Comparison of ENCODE assay signal across 1 cellular context in genomic region chr6:31702819-31703716, GRCh38.
A peak's percentile ranks its signal among the peaks of the same experiment; 100 is the strongest.
TF ChIP-seq lines count a peak whose summit lies in the region.

Gene ABHD16A (minus strand): TSS chr6:31703324. CDS start chr6:31703281, 43 bp downstream.

TF ChIP-seq in HepG2, 621 proteins besides CTCF, POLR2A, EP300 and RAD21 (continued from another document and continues in another):
- TF ChIP-seq MLXIP (CRISPR knock-in tag; IDR thresholded peaks at IDR 0.05; ENCODE audit: borderline replicate concordance) (no peak), CREB1 (IDR thresholded peaks at IDR 0.05) (peak; percentile 88), CREB1 (CRISPR knock-in tag; IDR thresholded peaks at IDR 0.05) (peak; percentile 96), RBAK (CRISPR knock-in tag; IDR thresholded peaks at IDR 0.05) (no peak), ZNF724P (CRISPR knock-in tag; IDR thresholded peaks at IDR 0.05; ENCODE audit: borderline replicate concordance) (no peak), ZNF607 (CRISPR knock-in tag; IDR thresholded peaks at IDR 0.05; ENCODE audit: borderline replicate concordance) (peak; percentile 88), ZNF597 (CRISPR knock-in tag; IDR thresholded peaks at IDR 0.05) (no peak), SCMH1 (CRISPR knock-in tag; IDR thresholded peaks at IDR 0.05; ENCODE audit: borderline replicate concordance) (no peak), FOXO1 (CRISPR knock-in tag; IDR thresholded peaks at IDR 0.05) (peak; percentile 56; the same call in 1 of the 2 replicates), ZNF30 (CRISPR knock-in tag; IDR thresholded peaks at IDR 0.05) (no peak), ZNF441 (CRISPR knock-in tag; IDR thresholded peaks at IDR 0.05; ENCODE audit: borderline replicate concordance) (peak; percentile 56; the same call in 1 of the 2 replicates), FIP1L1 (IDR thresholded peaks at IDR 0.05; ENCODE audit: borderline replicate concordance, insufficient read depth, low read depth, low read length) (no peak), BCLAF1 (IDR thresholded peaks at IDR 0.05) (no peak), ZNF737 (CRISPR knock-in tag; IDR thresholded peaks at IDR 0.05; ENCODE audit: borderline replicate concordance) (no peak; the same call in 1 of the 2 replicates), RERE (CRISPR knock-in tag; IDR thresholded peaks at IDR 0.05; ENCODE audit: low read depth) (peak; percentile 60; the same call in 1 of the 2 replicates), ZIK1 (CRISPR knock-in tag; IDR thresholded peaks at IDR 0.05; ENCODE audit: borderline replicate concordance, low read depth) (no peak), ZNF414 (CRISPR knock-in tag; IDR thresholded peaks at IDR 0.05) (peak; percentile 66; the same call in 1 of the 2 replicates), ZBTB10 (CRISPR knock-in tag; IDR thresholded peaks at IDR 0.05; ENCODE audit: borderline replicate concordance) (peak; percentile 21; the same call in 1 of the 2 replicates), ZNF234 (CRISPR knock-in tag; conservative IDR thresholded peaks at IDR 0.05) (peak; percentile 90), SYNCRIP (IDR thresholded peaks at IDR 0.05; ENCODE audit: insufficient read depth, low read depth, low read length) (no peak), ZNF891 (CRISPR knock-in tag; IDR thresholded peaks at IDR 0.05) (peak; percentile 45), FLYWCH1 (CRISPR knock-in tag; IDR thresholded peaks at IDR 0.05) (no peak), STAG1 (CRISPR knock-in tag; IDR thresholded peaks at IDR 0.05) (no peak)
- TF ChIP-seq, protein P1, sequence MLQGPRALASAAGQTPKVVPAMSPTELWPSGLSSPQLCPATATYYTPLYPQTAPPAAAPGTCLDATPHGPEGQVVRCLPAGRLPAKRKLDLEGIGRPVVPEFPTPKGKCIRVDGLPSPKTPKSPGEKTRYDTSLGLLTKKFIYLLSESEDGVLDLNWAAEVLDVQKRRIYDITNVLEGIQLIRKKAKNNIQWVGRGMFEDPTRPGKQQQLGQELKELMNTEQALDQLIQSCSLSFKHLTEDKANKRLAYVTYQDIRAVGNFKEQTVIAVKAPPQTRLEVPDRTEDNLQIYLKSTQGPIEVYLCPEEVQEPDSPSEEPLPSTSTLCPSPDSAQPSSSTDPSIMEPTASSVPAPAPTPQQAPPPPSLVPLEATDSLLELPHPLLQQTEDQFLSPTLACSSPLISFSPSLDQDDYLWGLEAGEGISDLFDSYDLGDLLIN (CRISPR knock-in tag; IDR thresholded peaks at IDR 0.05; ENCODE audit: borderline replicate concordance): 0 out of 2 replicates have a peak, but pooled peaks have one; percentile 6
- TF ChIP-seq, protein P2, sequence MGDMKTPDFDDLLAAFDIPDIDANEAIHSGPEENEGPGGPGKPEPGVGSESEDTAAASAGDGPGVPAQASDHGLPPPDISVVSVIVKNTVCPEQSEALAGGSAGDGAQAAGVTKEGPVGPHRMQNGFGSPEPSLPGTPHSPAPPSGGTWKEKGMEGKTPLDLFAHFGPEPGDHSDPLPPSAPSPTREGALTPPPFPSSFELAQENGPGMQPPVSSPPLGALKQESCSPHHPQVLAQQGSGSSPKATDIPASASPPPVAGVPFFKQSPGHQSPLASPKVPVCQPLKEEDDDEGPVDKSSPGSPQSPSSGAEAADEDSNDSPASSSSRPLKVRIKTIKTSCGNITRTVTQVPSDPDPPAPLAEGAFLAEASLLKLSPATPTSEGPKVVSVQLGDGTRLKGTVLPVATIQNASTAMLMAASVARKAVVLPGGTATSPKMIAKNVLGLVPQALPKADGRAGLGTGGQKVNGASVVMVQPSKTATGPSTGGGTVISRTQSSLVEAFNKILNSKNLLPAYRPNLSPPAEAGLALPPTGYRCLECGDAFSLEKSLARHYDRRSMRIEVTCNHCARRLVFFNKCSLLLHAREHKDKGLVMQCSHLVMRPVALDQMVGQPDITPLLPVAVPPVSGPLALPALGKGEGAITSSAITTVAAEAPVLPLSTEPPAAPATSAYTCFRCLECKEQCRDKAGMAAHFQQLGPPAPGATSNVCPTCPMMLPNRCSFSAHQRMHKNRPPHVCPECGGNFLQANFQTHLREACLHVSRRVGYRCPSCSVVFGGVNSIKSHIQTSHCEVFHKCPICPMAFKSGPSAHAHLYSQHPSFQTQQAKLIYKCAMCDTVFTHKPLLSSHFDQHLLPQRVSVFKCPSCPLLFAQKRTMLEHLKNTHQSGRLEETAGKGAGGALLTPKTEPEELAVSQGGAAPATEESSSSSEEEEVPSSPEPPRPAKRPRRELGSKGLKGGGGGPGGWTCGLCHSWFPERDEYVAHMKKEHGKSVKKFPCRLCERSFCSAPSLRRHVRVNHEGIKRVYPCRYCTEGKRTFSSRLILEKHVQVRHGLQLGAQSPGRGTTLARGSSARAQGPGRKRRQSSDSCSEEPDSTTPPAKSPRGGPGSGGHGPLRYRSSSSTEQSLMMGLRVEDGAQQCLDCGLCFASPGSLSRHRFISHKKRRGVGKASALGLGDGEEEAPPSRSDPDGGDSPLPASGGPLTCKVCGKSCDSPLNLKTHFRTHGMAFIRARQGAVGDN (CRISPR knock-in tag; IDR thresholded peaks at IDR 0.05): peak; percentile 89
